In genomic region chr5:2626572-2626971, GRCh38 we compare ENCODE assay signal across 22 cellular contexts.
"Had no signal": no experiment of that assay in that cellular context is flagged by ENCODE, and none has a peak within 500 bp of the region (broad histone marks: within the 10 kb centered on the region; RNA-seq: fewer than 3 reads in every experiment).

No MANE protein-coding gene starts in this region.

- DNase-seq: colonic mucosa; cortex of kidney; dermis blood vessel endothelial cell; dorsolateral prefrontal cortex; effector CD4-positive, alpha-beta T cell; effector CD8-positive, alpha-beta T cell; effector memory CD4-positive, alpha-beta T cell; effector memory CD8-positive, alpha-beta T cell; erythroblast; esophagus squamous epithelium; foreskin fibroblast; foreskin melanocyte; gastrocnemius medialis; glutamatergic neuron; heart left ventricle; heart right ventricle had no signal

- H3K9me3 ChIP-seq: colonic mucosa, esophagus muscularis mucosa, esophagus squamous epithelium, gastrocnemius medialis, gastroesophageal sphincter, heart left ventricle, heart right ventricle had no signal

- ATAC-seq: effector memory CD8-positive, alpha-beta T cell; esophagus mucosa; foreskin keratinocyte; gastrocnemius medialis; gastroesophageal sphincter; heart left ventricle; heart right ventricle had no signal

- H3K36me3 ChIP-seq: colonic mucosa, esophagus muscularis mucosa, esophagus squamous epithelium, gastrocnemius medialis, gastroesophageal sphincter, heart left ventricle, heart right ventricle had no signal

- H3K27me3 ChIP-seq: colonic mucosa, foreskin keratinocyte, gastrocnemius medialis had no signal

- H3K27ac ChIP-seq: colonic mucosa, coronary artery, dorsolateral prefrontal cortex, epithelial cell of prostate, esophagus muscularis mucosa, esophagus squamous epithelium, foreskin keratinocyte, gastrocnemius medialis, gastroesophageal sphincter, heart left ventricle, heart right ventricle had no signal

- H3K4me1 ChIP-seq: colonic mucosa, esophagus muscularis mucosa, esophagus squamous epithelium, foreskin keratinocyte, gastrocnemius medialis, gastroesophageal sphincter, heart left ventricle, heart right ventricle had no signal

- H3K4me3 ChIP-seq: colonic mucosa, coronary artery, dorsolateral prefrontal cortex, esophagus muscularis mucosa, esophagus squamous epithelium, gastrocnemius medialis, gastroesophageal sphincter, heart left ventricle, heart right ventricle had no signal
